ENCODE assay signal across 10 cellular contexts in the genomic region with DNA sequence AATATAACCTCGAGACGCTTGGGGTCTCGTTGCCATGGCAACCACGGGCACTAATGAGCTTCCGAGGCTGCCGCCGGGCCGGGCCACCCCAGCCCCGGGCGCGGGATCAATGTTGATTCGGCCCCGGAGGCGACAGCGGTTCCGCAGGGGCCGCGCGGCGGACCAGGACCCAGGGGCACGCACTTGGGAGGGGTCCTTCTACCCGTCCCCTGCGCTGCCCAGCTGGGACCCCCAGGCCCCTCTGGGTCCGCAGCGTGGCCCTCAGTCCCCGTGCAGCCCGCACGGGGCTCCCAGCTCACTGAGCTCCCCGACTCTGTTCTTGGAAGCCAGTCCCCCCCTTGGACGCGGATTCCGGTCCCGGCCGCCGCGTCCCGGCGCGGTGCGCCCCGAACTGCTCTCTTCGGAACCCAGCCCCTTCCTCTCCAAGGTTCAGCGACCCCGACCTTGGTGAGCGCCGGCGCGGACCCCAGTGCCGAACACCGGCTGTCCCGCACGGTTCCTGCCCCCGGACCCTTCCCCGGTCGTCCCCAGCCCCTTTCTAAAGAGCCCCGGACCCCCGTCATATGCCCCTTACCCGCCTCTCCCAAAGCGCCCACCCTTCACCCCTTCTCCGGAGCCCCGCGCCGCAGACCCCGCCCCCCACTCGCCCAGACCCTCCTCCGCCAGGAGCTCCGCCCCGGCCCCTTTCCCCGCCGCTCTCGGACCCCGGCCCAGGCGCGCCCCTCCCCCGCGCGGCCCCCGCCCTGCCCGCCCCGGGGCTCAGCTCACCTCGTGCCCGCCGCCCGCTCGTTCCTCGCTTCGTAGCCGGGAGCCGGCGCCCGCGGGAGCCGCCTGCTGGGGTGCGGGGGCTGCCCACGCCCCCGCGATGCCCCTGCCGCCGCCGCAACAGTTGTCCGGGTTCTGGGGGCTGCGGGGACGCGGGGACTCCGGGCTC. TPM values are rescaled to one million over a fixed set of nuclear protein-coding genes. Genes with fewer than 3 reads are reported as not detected.
A peak's percentile ranks its signal among the peaks of the same experiment; 100 is the strongest.
DNase-seq lines count a peak whose midpoint lies in the region; ATAC-seq and TF ChIP-seq lines count a peak whose summit lies in the region.
"Had no signal": no experiment of that assay in that cellular context is flagged by ENCODE, and none has a peak within 500 bp of the region (broad histone marks: within the 10 kb centered on the region; RNA-seq: fewer than 3 reads in every experiment).

No MANE protein-coding gene starts in this region.

- no peaks in the 10 kb centered on the region for H3K4me1 ChIP-seq in RWPE2 (ENCODE audit: insufficient read depth, poor library complexity, severe bottlenecking)
- no peaks in the 10 kb centered on the region for H3K4me1 ChIP-seq in right cardiac atrium (ENCODE audit: control insufficient read depth, insufficient read depth, low read length)

- no peaks in the 10 kb centered on the region for H3K36me3 ChIP-seq in RWPE2 (ENCODE audit: low read depth)

- intact Hi-C loops in right cardiac atrium (cut with DNase I): loop anchor here in 1 of 4 donors (10.0 kb wide), 2 partner anchors 294 to 336 kb away; no protein-coding TSS in a partner anchor

- 3% methylated on average over 105 of the region's 105 CpGs for WGBS in right cardiac atrium

- TF ChIP-seq CTCF in RWPE2 (IDR thresholded peaks at IDR 0.05; ENCODE audit: poor library complexity, severe bottlenecking): no peak

- H3K27me3 ChIP-seq in RWPE2 (ENCODE audit: insufficient read depth, poor library complexity, severe bottlenecking): peaks cover 31% of the 10 kb centered on the region
- H3K27me3 ChIP-seq in right cardiac atrium (ENCODE audit: control insufficient read depth, insufficient read depth): no peaks in the 10 kb centered on the region

- H3K27ac ChIP-seq in RWPE2 (ENCODE audit: poor library complexity, severe bottlenecking) (no peak overlapping the region), right cardiac atrium (ENCODE audit: low read length) (no peak overlapping the region)

- H3K9me3 ChIP-seq in RWPE2 (ENCODE audit: severe bottlenecking) (no peaks in the 10 kb centered on the region), right cardiac atrium (ENCODE audit: control insufficient read depth, low read length) (no peaks in the 10 kb centered on the region)

- ATAC-seq in RWPE2 (ENCODE audit: low read depth) (no peak), right cardiac atrium (no peak), HG03469 (IDR thresholded peaks at IDR 0.05; ENCODE audit: unreplicated experiment) (no peak)

- H3K4me3 ChIP-seq in RWPE2 (ENCODE audit: severe bottlenecking) (peak overlapping the region; percentile 16), right cardiac atrium (ENCODE audit: low read length) (peak overlapping the region; percentile 64)

- peak; percentile 50 for DNase-seq in GM03348 (ENCODE audit: low spot score)
- no peak for DNase-seq in RWPE2 (ENCODE audit: low spot score)
- peak in 1 of 3 donors; percentile 56 for DNase-seq in right cardiac atrium
- peak; percentile 82 for DNase-seq in retina
- no peak for DNase-seq in Kasumi-1 (lab: John Stamatoyannopoulos, UW)
- DNase-seq in GM19240 (ENCODE audit: insufficient read length, low spot score): no peak
- DNase-seq in OCI-M2 (lab: John Stamatoyannopoulos, UW; ENCODE audit: unreplicated experiment): no peak
- DNase-seq: activated CD8-positive, alpha-beta T cell treated with anti-CD3 and anti-CD28 coated beads, Interleukin-2, amount 10 ng/mL, durations not matched to agents 7 days and 5 days; NCI-H2081 treated with DMSO at 0.1 percent for 48 hours had no signal

RNA-seq across cellular contexts. Expression of gene SHISAL1, which starts 18.2 kb away (rescaled TPM):
- total RNA-seq in right cardiac atrium: 1 to 10 TPM; 1.0 to 5.8 (median 1.3) TPM
- 1.3 TPM for polyA plus RNA-seq in right cardiac atrium
- total RNA-seq: activated CD8-positive, alpha-beta T cell treated with anti-CD3 and anti-CD28 coated beads, Interleukin-2, amount 10 ng/mL, durations not matched to agents 7 days and 5 days had no signal

Comparison
In these comparisons a context has a peak if more than half of its experiments do, and no peak if none do; other contexts are left out.
1. DNase-seq: peak in GM03348 (single experiment) and retina (single experiment); none in RWPE2 (single experiment), Kasumi-1 (0 of 2), GM19240 (single experiment) and OCI-M2 (single experiment).